ENCODE assay signal across 2 cellular contexts in genomic region chr4:3009422-3009821, GRCh38.
TF ChIP-seq lines count a peak whose summit lies in the region.

No MANE protein-coding gene starts in this region.

TF ChIP-seq in IMR-90, 13 proteins besides CTCF, POLR2A, EP300 and RAD21:
- TF ChIP-seq USF2 (IDR thresholded peaks at IDR 0.05; ENCODE audit: low read depth, low read length) (no peak), MAZ (IDR thresholded peaks at IDR 0.05; ENCODE audit: borderline replicate concordance, low read depth, low read length) (no peak), MXI1 (IDR thresholded peaks at IDR 0.05; ENCODE audit: borderline replicate concordance, low read depth, low read length) (no peak), MAFK (IDR thresholded peaks at IDR 0.05; ENCODE audit: low read depth, low read length) (no peak), CEBPB (IDR thresholded peaks at IDR 0.05; ENCODE audit: low read depth, low read length) (no peak), RCOR1 (IDR thresholded peaks at IDR 0.05; ENCODE audit: insufficient replicate concordance, low read length) (no peak), CHD1 (IDR thresholded peaks at IDR 0.05; ENCODE audit: low read depth, low read length) (no peak), SMC3 (IDR thresholded peaks at IDR 0.05; ENCODE audit: low read depth, low read length) (no peak), RFX5 (IDR thresholded peaks at IDR 0.05; ENCODE audit: low read depth, low read length) (no peak), ELK1 (IDR thresholded peaks at IDR 0.05; ENCODE audit: borderline replicate concordance, low read depth, low read length) (no peak)

TF ChIP-seq in GM12878, 131 proteins besides CTCF, POLR2A, EP300 and RAD21:
- TF ChIP-seq ASH2L (IDR thresholded peaks at IDR 0.05; ENCODE audit: borderline replicate concordance, low read depth) (no peak), HDAC6 (IDR thresholded peaks at IDR 0.05; ENCODE audit: unreplicated experiment) (no peak), IKZF2 (IDR thresholded peaks at IDR 0.05) (0 out of 4 replicates have a peak, but pooled peaks of 1 of the 2 experiments have one; percentile 2), IRF4 (IDR thresholded peaks at IDR 0.05; ENCODE audit: low read depth, low read length) (no peak), ZNF384 (IDR thresholded peaks at IDR 0.05; ENCODE audit: borderline replicate concordance, low read depth, low read length) (peak; percentile 85), FOXK2 (IDR thresholded peaks at IDR 0.05) (no peak), MEF2A (IDR thresholded peaks at IDR 0.05; ENCODE audit: insufficient read depth, low read depth, low read length) (0 out of 2 replicates have a peak, but pooled peaks have one; percentile 45), BHLHE40 (IDR thresholded peaks at IDR 0.05; ENCODE audit: borderline replicate concordance in 1 of 2, low read depth in 2 of 2, low read length in 1 of 2) (no peak), SMC3 (IDR thresholded peaks at IDR 0.05; ENCODE audit: borderline replicate concordance, low read length) (peak; percentile 44; the same call in 1 of the 2 replicates), YY1 (IDR thresholded peaks at IDR 0.05; ENCODE audit: low read depth, low read length) (peak; percentile 45; the same call in 1 of the 2 replicates)
